ENCODE assay signal across 10 cellular contexts in genomic region chr22:50532824-50533344, GRCh38. TPM values are rescaled to one million over a fixed set of nuclear protein-coding genes. Genes with fewer than 3 reads are reported as not detected.
DNase-seq lines count a peak whose midpoint lies in the region; ATAC-seq and TF ChIP-seq lines count a peak whose summit lies in the region.
"Had no signal": no experiment of that assay in that cellular context is flagged by ENCODE, and none has a peak within 500 bp of the region (broad histone marks: within the 10 kb centered on the region; RNA-seq: fewer than 3 reads in every experiment).

No MANE protein-coding gene starts in this region.

- H3K27me3 ChIP-seq in GM23248 (replicated peaks; ENCODE audit: insufficient read depth) (no peaks in the 10 kb centered on the region), esophagus squamous epithelium (peaks cover 0 to 46% (median 0%) of the 10 kb centered on the region in 4 donors), psoas muscle (ENCODE audit: insufficient read depth in 3 of 3, low read length in 2 of 3) (peaks cover 0 to 74% (median 27%) of the 10 kb centered on the region in 3 donors)

- TF ChIP-seq CTCF in esophagus squamous epithelium (IDR thresholded peaks at IDR 0.05) (no peak), psoas muscle (IDR thresholded peaks at IDR 0.05) (no peak)

- no peak for DNase-seq in GM23248
- no peak for DNase-seq in T-cell
- DNase-seq in esophagus squamous epithelium (lab: John Stamatoyannopoulos, UW): no peak
- DNase-seq in psoas muscle: no peak
- no peak for DNase-seq in dedifferentiated amniotic fluid mesenchymal stem cell (ENCODE audit: extremely low spot score)
- DNase-seq: NCI-H2107 had no signal

- peaks cover 29 to 45% (median 39%) of the 10 kb centered on the region in 3 donors for H3K4me1 Mint-ChIP-seq in T-cell

- no peaks in the 10 kb centered on the region for H3K79me2 ChIP-seq in GM23248 (ENCODE audit: insufficient read depth)

- H3K27ac Mint-ChIP-seq in T-cell: peak overlapping the region; percentile 89 to 92

- H3K4me3 ChIP-seq in GM23248: no peak overlapping the region
- peak overlapping the region in 1 of 4 donors; percentile 87 for H3K4me3 ChIP-seq in esophagus squamous epithelium
- peak overlapping the region; percentile 69 for H3K4me3 ChIP-seq in psoas muscle

- peak overlapping the region; percentile 55; the same call in 1 of the 2 replicates for H3K27ac ChIP-seq in GM23248
- peak overlapping the region; percentile 96 to 100 (median 98) for H3K27ac ChIP-seq in esophagus squamous epithelium
- peak overlapping the region; percentile 79 for H3K27ac ChIP-seq in psoas muscle

- H4K20me1 ChIP-seq in GM23248 (ENCODE audit: insufficient read depth): no peaks in the 10 kb centered on the region

- H3F3A ChIP-seq in GM23248 (ENCODE audit: insufficient read depth): peaks cover 20% of the 10 kb centered on the region

- H3K36me3 ChIP-seq in GM23248 (ENCODE audit: low read depth) (no peaks in the 10 kb centered on the region), esophagus squamous epithelium (no peaks in the 10 kb centered on the region), psoas muscle (ENCODE audit: insufficient read depth in 1 of 2, low read depth in 1 of 2) (no peaks in the 10 kb centered on the region)
- H3K36me3 ChIP-seq: tibial nerve had no signal

- H3K36me3 Mint-ChIP-seq in T-cell: no peaks in the 10 kb centered on the region

- no peak for ATAC-seq in T-cell (replicated peaks in 1 of 4)
- ATAC-seq in psoas muscle: no peak
- no peak for ATAC-seq in HG02981 (IDR thresholded peaks at IDR 0.05; ENCODE audit: unreplicated experiment)
- ATAC-seq in GM19397 (IDR thresholded peaks at IDR 0.05; ENCODE audit: unreplicated experiment): no peak

- intact Hi-C loops in esophagus squamous epithelium (cut with DNase I) (no loop called here), psoas muscle (cut with DNase I) (loop anchor here in 1 of 2 donors (5.0 kb wide), 1 partner anchor 89 kb away; no protein-coding TSS in a partner anchor)

- H3K4me3 Mint-ChIP-seq in T-cell: peak overlapping the region; percentile 67 to 86 (median 74)

- WGBS in GM23248 (ENCODE audit: low coverage in 1 of 2, low lambda C conversion rate in 2 of 2, missing lambda C conversion rate in 2 of 2), 2 experiments: 58 to 60% methylated on average over 6 of the region's 6 CpGs
- 65 to 74% methylated on average over 6 of the region's 6 CpGs for WGBS in esophagus squamous epithelium, 2 donors
- 71 to 84% (median 78%) methylated on average over 6 of the region's 6 CpGs for WGBS in psoas muscle, 3 donors

- no peak overlapping the region for H2AFZ ChIP-seq in GM23248

- no peak for TF ChIP-seq POLR2A in esophagus squamous epithelium (IDR thresholded peaks at IDR 0.05)

- H3K4me1 ChIP-seq in GM23248 (ENCODE audit: insufficient read depth): peaks cover 1% of the 10 kb centered on the region; the same call in 1 of the 2 replicates
- peaks cover 22 to 87% (median 29%) of the 10 kb centered on the region in 3 donors for H3K4me1 ChIP-seq in esophagus squamous epithelium
- H3K4me1 ChIP-seq in psoas muscle: peaks cover 21% of the 10 kb centered on the region

- POLR2A ChIA-PET in T-cell (lab: Charles Lee): no interaction called here

- peak overlapping the region; percentile 95 for H3K9ac ChIP-seq in GM23248

- H3K9me2 ChIP-seq in GM23248 (ENCODE audit: insufficient read depth): no peaks in the 10 kb centered on the region

- no peaks in the 10 kb centered on the region for H3K27me3 Mint-ChIP-seq in T-cell

- no peaks in the 10 kb centered on the region for H3K9me3 Mint-ChIP-seq in T-cell

- H3K9me3 ChIP-seq in GM23248 (ENCODE audit: low read depth) (no peaks in the 10 kb centered on the region), esophagus squamous epithelium (no peaks in the 10 kb centered on the region), psoas muscle (no peaks in the 10 kb centered on the region)
- H3K9me3 ChIP-seq: tibial nerve had no signal

- CTCF ChIA-PET in T-cell (lab: Charles Lee): interaction anchor here in 1 of 2 donors (1.2 kb wide), 1 partner anchor 30 kb away, joined by 3 read pairs; no protein-coding TSS in a partner anchor

- no peak overlapping the region for H3K4me2 ChIP-seq in GM23248 (ENCODE audit: unreplicated experiment)

- in situ Hi-C loops in GM23248 (cut with MboI): no loop called here

RNA-seq across cellular contexts. Expression of gene TYMP, which starts 3.1 kb away (rescaled TPM):
- total RNA-seq in GM23248 (2014; rRNA removed; shearing (Covaris generic)): 33.2 and 42.4 TPM in 2 replicates
- polyA plus RNA-seq in GM23248 (2016; fragmentation: Nextera tagmentation; extraction: Ambion mirVana) (24.3 and 24.8 TPM in 2 replicates), psoas muscle (10 to 100 TPM in 1 of 3 donors, 1 to 10 TPM in 2; 5.0 to 26.0 (median 7.0) TPM)
- total RNA-seq in T-cell (10 to 100 TPM; 11.6 to 29.1 (median 14.9) TPM), esophagus squamous epithelium (100 to 1,000 TPM in 2 of 4 donors, 10 to 100 TPM in 2; 86.0 to 281 (median 137) TPM), psoas muscle (10 to 100 TPM in 3 of 4 donors, 1 to 10 TPM in 1; 7.1 to 18.8 (median 13.3) TPM)

RNA-seq across cellular contexts. Expression of gene SCO2, which starts 7.5 kb away (rescaled TPM):
- 8.4 and 17.5 TPM in 2 replicates for total RNA-seq in GM23248 (2014; rRNA removed; shearing (Covaris generic))
- polyA plus RNA-seq in GM23248 (2016; fragmentation: Nextera tagmentation; extraction: Ambion mirVana) (11.0 and 15.0 TPM in 2 replicates), psoas muscle (under 1 TPM in 2 of 3 donors, not detected in 1; 0.99 to 1.00 TPM)
- total RNA-seq in T-cell (1 to 10 TPM; 3.3 to 5.6 (median 4.0) TPM), esophagus squamous epithelium (10 to 100 TPM in 1 of 4 donors, 1 to 10 TPM in 3; 5.1 to 14.9 (median 6.7) TPM), psoas muscle (under 1 TPM in 1 of 4 donors, not detected in 3; 0.97 TPM)
- total RNA-seq: cerebellum had no signal

RNA-seq across cellular contexts. Expression of gene KLHDC7B, which starts 12.8 kb away (rescaled TPM):
- total RNA-seq in GM23248 (2014; rRNA removed; shearing (Covaris generic)): not detected in 2 replicates
- polyA plus RNA-seq in GM23248 (2016; fragmentation: Nextera tagmentation; extraction: Ambion mirVana): 0.06 TPM in 1 of 2 replicates, not detected in the other
- 1 to 10 TPM; 3.7 to 6.7 (median 5.4) TPM for total RNA-seq in T-cell
- under 1 TPM; 0.26 to 0.53 (median 0.40) TPM for total RNA-seq in esophagus squamous epithelium
- under 1 TPM in 1 of 4 donors, not detected in 3; 0.11 TPM for total RNA-seq in psoas muscle
- under 1 TPM in 2 of 3 donors, not detected in 1; 0.01 TPM for polyA plus RNA-seq in psoas muscle
- total RNA-seq: cerebellum had no signal

RNA-seq across cellular contexts. Expression of gene NCAPH2, which starts 24.9 kb away (rescaled TPM):
- 33.8 and 61.0 TPM in 2 replicates for total RNA-seq in GM23248 (2014; rRNA removed; shearing (Covaris generic))
- polyA plus RNA-seq in GM23248 (2016; fragmentation: Nextera tagmentation; extraction: Ambion mirVana) (27.7 and 28.6 TPM in 2 replicates), psoas muscle (10 to 100 TPM; 21.8 to 26.3 (median 23.7) TPM)
- total RNA-seq in T-cell (100 to 1,000 TPM in 2 of 5 donors, 10 to 100 TPM in 3; 80.1 to 110 (median 94.6) TPM), esophagus squamous epithelium (10 to 100 TPM; 30.2 to 42.6 (median 38.5) TPM), psoas muscle (10 to 100 TPM; 19.2 to 24.2 (median 21.7) TPM)

RNA-seq across cellular contexts. Expression of gene LMF2, which starts 25.4 kb away (rescaled TPM):
- total RNA-seq in GM23248 (2014; rRNA removed; shearing (Covaris generic)): 95.0 and 124 TPM in 2 replicates
- polyA plus RNA-seq in GM23248 (2016; fragmentation: Nextera tagmentation; extraction: Ambion mirVana) (101 and 106 TPM in 2 replicates), psoas muscle (10 to 100 TPM; 14.9 to 24.1 (median 15.6) TPM)
- total RNA-seq in T-cell (100 to 1,000 TPM in 4 of 5 donors, 10 to 100 TPM in 1; 90.5 to 188 (median 185) TPM), esophagus squamous epithelium (10 to 100 TPM; 35.4 to 65.0 (median 46.2) TPM), psoas muscle (10 to 100 TPM; 16.7 to 18.6 (median 17.3) TPM)
